Comparison of ENCODE assay signal across 20 cellular contexts in genomic region chr5:142939884-142940283, GRCh38.
DNase-seq lines count a peak whose midpoint lies in the region; ATAC-seq and TF ChIP-seq lines count a peak whose summit lies in the region.
"Had no signal": no experiment of that assay in that cellular context is flagged by ENCODE, and none has a peak within 500 bp of the region (broad histone marks: within the 10 kb centered on the region; RNA-seq: fewer than 3 reads in every experiment).

No MANE protein-coding gene starts in this region.

- H3K4me3 ChIP-seq in left lung (no peak overlapping the region), upper lobe of right lung (no peak overlapping the region)
- H3K4me3 ChIP-seq: GM12878 had no signal

- H3K27me3 Mint-ChIP-seq in activated CD4-positive, alpha-beta T cell treated with anti-CD3 and anti-CD28 coated beads for 36 hours, result no peaks in the 10 kb centered on the region
- no peaks in the 10 kb centered on the region for H3K27me3 Mint-ChIP-seq in stimulated activated naive CD8-positive, alpha-beta T cell treated with anti-CD3 and anti-CD28 coated beads, Interleukin-15, amount 100 ng/mL, for 72 hours

- peaks cover 18% of the 10 kb centered on the region for H3K4me1 Mint-ChIP-seq in activated CD4-positive, alpha-beta T cell treated with anti-CD3 and anti-CD28 coated beads for 36 hours
- peaks cover 54% of the 10 kb centered on the region for H3K4me1 Mint-ChIP-seq in stimulated activated naive CD8-positive, alpha-beta T cell treated with anti-CD3 and anti-CD28 coated beads, Interleukin-15, amount 100 ng/mL, for 72 hours

- CTCF ChIA-PET in activated CD4-positive, alpha-beta T cell treated with anti-CD3 and anti-CD28 coated beads for 36 hours (lab: Charles Lee), result interaction anchor here (0.7 to 1.1 kb wide), 3 partner anchors 21 to 1028 kb away, joined by 3 to 6 read pairs (median 5); no protein-coding TSS in a partner anchor

- H3K4me1 ChIP-seq in left lung (peaks cover 0 to 14% of the 10 kb centered on the region in 2 donors), upper lobe of right lung (no peaks in the 10 kb centered on the region)

- H3K4me3 Mint-ChIP-seq in activated CD4-positive, alpha-beta T cell treated with anti-CD3 and anti-CD28 coated beads for 36 hours, result no peak overlapping the region
- no peak overlapping the region for H3K4me3 Mint-ChIP-seq in stimulated activated naive CD8-positive, alpha-beta T cell treated with anti-CD3 and anti-CD28 coated beads, Interleukin-15, amount 100 ng/mL, for 72 hours
- H3K4me3 Mint-ChIP-seq: CD8-positive, alpha-beta T cell had no signal

- intact Hi-C loops in activated CD4-positive, alpha-beta T cell treated with anti-CD3 and anti-CD28 coated beads for 36 hours (cut with DNase I, micrococcal nuclease), result no loop called here
- intact Hi-C loops in left lung (cut with DNase I), result no loop called here
- intact Hi-C loops in upper lobe of right lung (cut with DNase I), result no loop called here

- H3K27ac Mint-ChIP-seq in activated CD4-positive, alpha-beta T cell treated with anti-CD3 and anti-CD28 coated beads for 36 hours, result no peak overlapping the region
- no peak overlapping the region for H3K27ac Mint-ChIP-seq in stimulated activated naive CD8-positive, alpha-beta T cell treated with anti-CD3 and anti-CD28 coated beads, Interleukin-15, amount 100 ng/mL, for 72 hours
- H3K27ac Mint-ChIP-seq: CD8-positive, alpha-beta T cell had no signal

- H3K36me3 Mint-ChIP-seq in activated CD4-positive, alpha-beta T cell treated with anti-CD3 and anti-CD28 coated beads for 36 hours (ENCODE audit: low read depth), result peaks cover 4% of the 10 kb centered on the region

- H3K27ac ChIP-seq in left lung (no peak overlapping the region), upper lobe of right lung (no peak overlapping the region)
- H3K27ac ChIP-seq: 22Rv1, KMS-11 had no signal

- H3K9me3 ChIP-seq in left lung (no peaks in the 10 kb centered on the region), upper lobe of right lung (no peaks in the 10 kb centered on the region)

- no peak for TF ChIP-seq CTCF in left lung (IDR thresholded peaks at IDR 0.05)
- TF ChIP-seq CTCF in upper lobe of right lung (IDR thresholded peaks at IDR 0.05), result no peak

- DNase-seq in activated CD4-positive, alpha-beta T cell treated with anti-CD3 and anti-CD28 coated beads for 36 hours, result no peak
- no peak for DNase-seq in activated CD4-positive, alpha-beta T cell treated with anti-CD3 and anti-CD28 coated beads, Interleukin-2, amount 50 U/mL, for 4 hours
- DNase-seq in stimulated activated naive CD8-positive, alpha-beta T cell treated with anti-CD3 and anti-CD28 coated beads, Interleukin-15, Interleukin-2, amounts not matched to agents 100 U/mL and 50 U/mL, for 24 hours, result no peak
- DNase-seq in stimulated activated naive CD8-positive, alpha-beta T cell treated with anti-CD3 and anti-CD28 coated beads, Interleukin-15, amount 100 ng/mL, for 72 hours, result no peak
- DNase-seq in left lung (no peak), upper lobe of right lung (no peak), NCI-H187 (lab: John Stamatoyannopoulos, UW) (no peak)
- DNase-seq: CD8-positive, alpha-beta T cell; DND-41; GDM1; GOT3; NCI-H1436; NCI-H2081; NCI-H510A treated with DMSO at 0.1 percent for 48 hours; NCI-H82; PC-3 had no signal

- H3K27me3 ChIP-seq in left lung (no peaks in the 10 kb centered on the region), upper lobe of right lung (no peaks in the 10 kb centered on the region)

- peak; percentile 55 for ATAC-seq in activated CD4-positive, alpha-beta T cell treated with anti-CD3 and anti-CD28 coated beads for 36 hours
- peak; percentile 42 for ATAC-seq in stimulated activated naive CD8-positive, alpha-beta T cell treated with anti-CD3 and anti-CD28 coated beads, Interleukin-15, Interleukin-2, amounts not matched to agents 100 U/mL and 50 U/mL, for 24 hours
- ATAC-seq in stimulated activated naive CD8-positive, alpha-beta T cell treated with anti-CD3 and anti-CD28 coated beads, Interleukin-15, amount 100 ng/mL, for 72 hours, result no peak
- ATAC-seq in left lung (peak; percentile 27), upper lobe of right lung (no peak), HG03159 (IDR thresholded peaks at IDR 0.05; ENCODE audit: unreplicated experiment) (no peak)
- ATAC-seq: CD8-positive, alpha-beta T cell; GM12878; PC-3 had no signal

- H3K36me3 ChIP-seq in left lung, result no peaks in the 10 kb centered on the region
- no peaks in the 10 kb centered on the region for H3K36me3 ChIP-seq in upper lobe of right lung

- POLR2A ChIA-PET in activated CD4-positive, alpha-beta T cell treated with anti-CD3 and anti-CD28 coated beads for 36 hours (lab: Charles Lee), result no interaction called here

- H3K9me3 Mint-ChIP-seq in activated CD4-positive, alpha-beta T cell treated with anti-CD3 and anti-CD28 coated beads for 36 hours (ENCODE audit: low read depth), result no peaks in the 10 kb centered on the region
- H3K9me3 Mint-ChIP-seq in stimulated activated naive CD8-positive, alpha-beta T cell treated with anti-CD3 and anti-CD28 coated beads, Interleukin-15, amount 100 ng/mL, for 72 hours, result no peaks in the 10 kb centered on the region
- H3K9me3 Mint-ChIP-seq: CD8-positive, alpha-beta T cell had no signal

Comparison
In these comparisons a context has a peak if more than half of its experiments do, and no peak if none do; other contexts are left out.
1. ATAC-seq: peak in activated CD4-positive, alpha-beta T cell treated with anti-CD3 and anti-CD28 coated beads for 36 hours (single experiment), stimulated activated naive CD8-positive, alpha-beta T cell treated with anti-CD3 and anti-CD28 coated beads, Interleukin-15, Interleukin-2, amounts not matched to agents 100 U/mL and 50 U/mL, for 24 hours (single experiment) and left lung (single experiment); none in stimulated activated naive CD8-positive, alpha-beta T cell treated with anti-CD3 and anti-CD28 coated beads, Interleukin-15, amount 100 ng/mL, for 72 hours (single experiment), upper lobe of right lung (single experiment) and HG03159 (single experiment).